Comparison of ENCODE assay signal across 1 cellular context in genomic region chr2:9178110-9178904, GRCh38.
A peak's percentile ranks its signal among the peaks of the same experiment; 100 is the strongest.
TF ChIP-seq lines count a peak whose summit lies in the region.

No MANE protein-coding gene starts in this region.

TF ChIP-seq in HCT116, 20 proteins besides CTCF, POLR2A, EP300 and RAD21 (continued from another document):
- no peak for TF ChIP-seq ZBTB33 (IDR thresholded peaks at IDR 0.05; ENCODE audit: extremely low read depth, insufficient replicate concordance, low read length)
- no peak for TF ChIP-seq ELF1 (IDR thresholded peaks at IDR 0.05; ENCODE audit: borderline replicate concordance, low read depth)
- TF ChIP-seq REST (IDR thresholded peaks at IDR 0.05; ENCODE audit: low read depth): no peak
- no peak for TF ChIP-seq ZNF274 (IDR thresholded peaks at IDR 0.05; ENCODE audit: low read depth, low read length)
- no peak for TF ChIP-seq EZH2phosphoT487 (IDR thresholded peaks at IDR 0.05; ENCODE audit: borderline replicate concordance)
- TF ChIP-seq POLR2AphosphoS5 (IDR thresholded peaks at IDR 0.05; ENCODE audit: low read depth, low read length): peak; percentile 25; the same call in 1 of the 2 replicates
- peak; percentile 30; the same call in 1 of the 2 replicates for TF ChIP-seq JUND (IDR thresholded peaks at IDR 0.05)
- TF ChIP-seq SP1 (IDR thresholded peaks at IDR 0.05; ENCODE audit: low read depth): peak; percentile 79
- no peak for TF ChIP-seq TCF7L2 (IDR thresholded peaks at IDR 0.05; ENCODE audit: borderline replicate concordance, extremely low read depth, insufficient read depth, insufficient read length)
- no peak for TF ChIP-seq EZH2 (IDR thresholded peaks at IDR 0.05)
- TF ChIP-seq SIN3A (IDR thresholded peaks at IDR 0.05; ENCODE audit: low read depth): no peak
- TF ChIP-seq ATF3 (IDR thresholded peaks at IDR 0.05): no peak
